ENCODE assay signal across 1 cellular context in genomic region chr1:153954826-153955225, GRCh38.
TF ChIP-seq lines count a peak whose summit lies in the region.

No MANE protein-coding gene starts in this region.

TF ChIP-seq in HepG2, 621 proteins besides CTCF, POLR2A, EP300 and RAD21:
- no peak for TF ChIP-seq ZNF260 (CRISPR knock-in tag; IDR thresholded peaks at IDR 0.05; ENCODE audit: borderline replicate concordance, low read depth)
- TF ChIP-seq ZNF800 (CRISPR knock-in tag; IDR thresholded peaks at IDR 0.05) = no peak
- no peak for TF ChIP-seq MAF1 (CRISPR knock-in tag; IDR thresholded peaks at IDR 0.05; ENCODE audit: borderline replicate concordance)
- no peak for TF ChIP-seq MATR3 (CRISPR knock-in tag; IDR thresholded peaks at IDR 0.05)
- TF ChIP-seq TEAD3 (CRISPR knock-in tag; optimal IDR thresholded peaks at IDR 0.05; ENCODE audit: borderline replicate concordance) = no peak
- no peak for TF ChIP-seq ZNF329 (CRISPR knock-in tag; IDR thresholded peaks at IDR 0.05; ENCODE audit: low read depth)
- no peak for TF ChIP-seq ZNF850 (CRISPR knock-in tag; conservative IDR thresholded peaks at IDR 0.05)
- no peak for TF ChIP-seq ZMYM4 (CRISPR knock-in tag; IDR thresholded peaks at IDR 0.05)
- TF ChIP-seq E2F1 (CRISPR knock-in tag; IDR thresholded peaks at IDR 0.05) = no peak
- no peak for TF ChIP-seq ISL2 (CRISPR knock-in tag; IDR thresholded peaks at IDR 0.05)
